In genomic region chr2:224716201-224716600, GRCh38 we compare ENCODE assay signal across 23 cellular contexts. TPM values are rescaled to one million over a fixed set of nuclear protein-coding genes. Genes with fewer than 3 reads are reported as not detected.
"Had no signal": no experiment of that assay in that cellular context is flagged by ENCODE, and none has a peak within 500 bp of the region (broad histone marks: within the 10 kb centered on the region; RNA-seq: fewer than 3 reads in every experiment).

Gene CCDC195 (minus strand): TSS chr2:224716365. CDS start chr2:224716365, 0 bp downstream.

- H3K4me3 ChIP-seq: cardiac muscle cell, SJSA1 had no signal

- H3K27ac ChIP-seq: brain microvascular endothelial cell, cardiac muscle cell, SJSA1 had no signal

- DNase-seq: activated CD4-positive, alpha-beta T cell treated with anti-CD3 and anti-CD28 coated beads, Interleukin-2, amount 10 ng/mL, durations not matched to agents 24 days and 14 days; activated CD4-positive, alpha-beta T cell treated with anti-CD3 and anti-CD28 coated beads, Interleukin-2, amount 50 U/mL, for 48 hours; activated CD4-positive, CD25-positive, alpha-beta regulatory T cell treated with anti-CD3 and anti-CD28 coated beads, Interleukin-2, amount 50 U/mL, for 72 hours; activated gamma-delta T cell; activated naive CD4-positive, alpha-beta T cell treated with anti-CD3 and anti-CD28 coated beads, Interleukin-2, amount 10 ng/mL, durations not matched to agents 7 days and 5 days; activated naive CD8-positive, alpha-beta T cell treated with anti-CD3 and anti-CD28 coated beads for 36 hours; activated T-cell treated with anti-CD3 and anti-CD28 coated beads, Interleukin-2, amount 50 U/mL, for 48 hours; brain microvascular endothelial cell; KG1; NCI-H1930; NCI-H226; NCI-H526; NK-92 treated with Interleukin-12 subunit alpha and Interleukin-12 subunit beta, amount 100 ng/mL, for 24 hours; OCI-M1; SHP77 had no signal

- H3K4me1 ChIP-seq: SJSA1 had no signal

- H3K36me3 ChIP-seq: brain microvascular endothelial cell, cardiac muscle cell, SJSA1 had no signal

- H3K27me3 ChIP-seq: brain microvascular endothelial cell, cardiac muscle cell, SJSA1 had no signal

- ATAC-seq: activated T-helper 17 cell treated with anti-CD3 and anti-CD28 coated beads, Interleukin-2, amount 50 U/mL, for 72 hours; WTC11 had no signal

RNA-seq across cellular contexts. Expression of gene CCDC195, which starts in this region (rescaled TPM):
- total RNA-seq: activated CD4-positive, alpha-beta T cell treated with anti-CD3 and anti-CD28 coated beads, Interleukin-2, amount 10 ng/mL, durations not matched to agents 24 days and 14 days; activated naive CD8-positive, alpha-beta T cell treated with anti-CD3 and anti-CD28 coated beads for 36 hours; activated T-helper 17 cell treated with anti-CD3 and anti-CD28 coated beads, Interleukin-2, amount 50 U/mL, for 72 hours; cardiac muscle cell; LHCN-M2; M059J; NCI-H460; SJSA1; WTC11 had no signal
- polyA plus RNA-seq: adipose tissue, cardiac muscle cell had no signal
